ENCODE assay signal across 1 cellular context in the genomic region with DNA sequence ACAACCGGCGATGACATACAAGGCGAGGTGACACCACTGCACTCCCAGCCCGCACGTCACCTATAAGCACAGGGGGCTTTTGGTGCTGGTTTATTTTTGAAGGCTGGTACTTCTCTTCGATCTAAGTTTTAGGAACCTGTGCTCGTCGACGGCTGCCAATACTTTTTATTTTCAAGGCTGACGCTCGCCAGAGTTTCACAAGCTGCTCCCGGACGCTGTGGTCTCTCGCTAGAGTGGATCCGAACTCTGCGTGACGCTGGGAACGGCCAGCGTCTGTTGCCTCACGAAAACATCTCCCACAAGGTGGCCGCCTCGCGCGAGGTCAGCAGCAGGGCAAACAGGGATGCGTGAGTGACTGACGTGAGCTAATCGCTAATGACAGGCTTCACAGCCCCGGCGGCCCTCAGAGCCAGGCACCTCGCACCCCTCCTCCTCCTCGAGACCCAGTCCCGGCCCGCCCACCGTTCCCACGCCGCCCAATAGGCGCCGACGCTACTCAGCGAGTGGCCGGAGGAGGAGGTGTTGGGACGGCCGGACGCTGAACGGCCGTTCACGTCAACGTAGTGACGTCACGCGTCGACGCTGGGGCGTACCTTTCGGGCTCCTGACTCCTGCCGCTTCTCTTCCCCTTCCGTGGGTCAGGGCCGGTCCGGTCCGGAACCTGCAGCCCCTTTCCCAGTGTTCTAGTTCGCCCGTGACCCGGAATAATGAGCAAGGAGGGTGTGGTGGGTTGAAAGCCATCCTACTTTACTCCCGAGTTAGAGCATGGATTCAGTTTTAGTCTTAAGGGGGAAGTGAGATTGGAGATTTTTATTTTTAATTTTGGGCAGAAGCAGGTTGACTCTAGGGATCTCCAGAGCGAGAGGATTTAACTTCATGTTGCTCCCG.
A peak's percentile ranks its signal among the peaks of the same experiment; 100 is the strongest.
TF ChIP-seq lines count a peak whose summit lies in the region.

A gene (plus strand): TSS at position 621 of the 888 bp plus-strand sequence. CDS start 15,351 bp downstream, outside the sequence.

TF ChIP-seq in HepG2, 621 proteins besides CTCF, POLR2A, EP300 and RAD21 (continued from another document and continues in another):
- TF ChIP-seq, protein P1, sequence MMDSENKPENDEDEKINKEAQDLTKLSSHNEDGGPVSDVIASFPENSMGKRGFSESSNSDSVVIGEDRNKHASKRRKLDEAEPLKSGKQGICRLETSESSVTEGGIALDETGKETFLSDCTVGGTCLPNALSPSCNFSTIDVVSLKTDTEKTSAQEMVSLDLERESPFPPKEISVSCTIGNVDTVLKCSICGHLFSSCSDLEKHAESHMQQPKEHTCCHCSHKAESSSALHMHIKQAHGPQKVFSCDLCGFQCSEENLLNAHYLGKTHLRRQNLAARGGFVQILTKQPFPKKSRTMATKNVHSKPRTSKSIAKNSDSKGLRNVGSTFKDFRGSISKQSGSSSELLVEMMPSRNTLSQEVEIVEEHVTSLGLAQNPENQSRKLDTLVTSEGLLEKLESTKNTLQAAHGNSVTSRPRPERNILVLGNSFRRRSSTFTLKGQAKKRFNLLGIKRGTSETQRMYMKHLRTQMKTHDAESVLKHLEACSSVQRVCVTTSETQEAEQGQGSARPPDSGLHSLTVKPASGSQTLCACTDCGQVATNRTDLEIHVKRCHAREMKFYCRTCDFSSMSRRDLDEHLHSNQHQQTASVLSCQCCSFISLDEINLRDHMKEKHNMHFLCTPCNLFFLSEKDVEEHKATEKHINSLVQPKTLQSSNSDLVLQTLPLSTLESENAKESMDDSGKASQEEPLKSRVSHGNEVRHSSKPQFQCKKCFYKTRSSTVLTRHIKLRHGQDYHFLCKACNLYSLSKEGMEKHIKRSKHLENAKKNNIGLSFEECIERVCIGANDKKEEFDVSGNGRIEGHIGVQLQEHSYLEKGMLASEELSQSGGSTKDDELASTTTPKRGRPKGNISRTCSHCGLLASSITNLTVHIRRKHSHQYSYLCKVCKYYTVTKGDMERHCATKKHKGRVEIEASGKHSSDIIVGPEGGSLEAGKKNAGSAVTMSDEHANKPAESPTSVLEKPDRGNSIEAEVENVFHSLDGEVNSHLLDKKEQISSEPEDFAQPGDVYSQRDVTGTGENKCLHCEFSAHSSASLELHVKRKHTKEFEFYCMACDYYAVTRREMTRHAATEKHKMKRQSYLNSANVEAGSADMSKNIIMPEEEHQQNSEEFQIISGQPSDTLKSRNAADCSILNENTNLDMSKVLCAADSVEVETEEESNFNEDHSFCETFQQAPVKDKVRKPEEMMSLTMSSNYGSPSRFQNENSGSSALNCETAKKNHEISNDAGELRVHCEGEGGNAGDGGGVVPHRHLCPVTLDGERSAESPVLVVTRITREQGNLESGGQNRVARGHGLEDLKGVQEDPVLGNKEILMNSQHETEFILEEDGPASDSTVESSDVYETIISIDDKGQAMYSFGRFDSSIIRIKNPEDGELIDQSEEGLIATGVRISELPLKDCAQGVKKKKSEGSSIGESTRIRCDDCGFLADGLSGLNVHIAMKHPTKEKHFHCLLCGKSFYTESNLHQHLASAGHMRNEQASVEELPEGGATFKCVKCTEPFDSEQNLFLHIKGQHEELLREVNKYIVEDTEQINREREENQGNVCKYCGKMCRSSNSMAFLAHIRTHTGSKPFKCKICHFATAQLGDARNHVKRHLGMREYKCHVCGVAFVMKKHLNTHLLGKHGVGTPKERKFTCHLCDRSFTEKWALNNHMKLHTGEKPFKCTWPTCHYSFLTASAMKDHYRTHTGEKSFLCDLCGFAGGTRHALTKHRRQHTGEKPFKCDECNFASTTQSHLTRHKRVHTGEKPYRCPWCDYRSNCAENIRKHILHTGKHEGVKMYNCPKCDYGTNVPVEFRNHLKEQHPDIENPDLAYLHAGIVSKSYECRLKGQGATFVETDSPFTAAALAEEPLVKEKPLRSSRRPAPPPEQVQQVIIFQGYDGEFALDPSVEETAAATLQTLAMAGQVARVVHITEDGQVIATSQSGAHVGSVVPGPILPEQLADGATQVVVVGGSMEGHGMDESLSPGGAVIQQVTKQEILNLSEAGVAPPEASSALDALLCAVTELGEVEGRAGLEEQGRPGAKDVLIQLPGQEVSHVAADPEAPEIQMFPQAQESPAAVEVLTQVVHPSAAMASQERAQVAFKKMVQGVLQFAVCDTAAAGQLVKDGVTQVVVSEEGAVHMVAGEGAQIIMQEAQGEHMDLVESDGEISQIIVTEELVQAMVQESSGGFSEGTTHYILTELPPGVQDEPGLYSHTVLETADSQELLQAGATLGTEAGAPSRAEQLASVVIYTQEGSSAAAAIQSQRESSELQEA (CRISPR knock-in tag; IDR thresholded peaks at IDR 0.05; ENCODE audit: not compliant biosample characterization): peak; percentile 85
- TF ChIP-seq, protein P2, sequence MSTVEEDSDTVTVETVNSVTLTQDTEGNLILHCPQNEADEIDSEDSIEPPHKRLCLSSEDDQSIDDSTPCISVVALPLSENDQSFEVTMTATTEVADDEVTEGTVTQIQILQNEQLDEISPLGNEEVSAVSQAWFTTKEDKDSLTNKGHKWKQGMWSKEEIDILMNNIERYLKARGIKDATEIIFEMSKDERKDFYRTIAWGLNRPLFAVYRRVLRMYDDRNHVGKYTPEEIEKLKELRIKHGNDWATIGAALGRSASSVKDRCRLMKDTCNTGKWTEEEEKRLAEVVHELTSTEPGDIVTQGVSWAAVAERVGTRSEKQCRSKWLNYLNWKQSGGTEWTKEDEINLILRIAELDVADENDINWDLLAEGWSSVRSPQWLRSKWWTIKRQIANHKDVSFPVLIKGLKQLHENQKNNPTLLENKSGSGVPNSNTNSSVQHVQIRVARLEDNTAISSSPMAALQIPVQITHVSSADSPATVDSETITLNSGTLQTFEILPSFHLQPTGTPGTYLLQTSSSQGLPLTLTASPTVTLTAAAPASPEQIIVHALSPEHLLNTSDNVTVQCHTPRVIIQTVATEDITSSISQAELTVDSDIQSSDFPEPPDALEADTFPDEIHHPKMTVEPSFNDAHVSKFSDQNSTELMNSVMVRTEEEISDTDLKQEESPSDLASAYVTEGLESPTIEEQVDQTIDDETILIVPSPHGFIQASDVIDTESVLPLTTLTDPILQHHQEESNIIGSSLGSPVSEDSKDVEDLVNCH (CRISPR knock-in tag; IDR thresholded peaks at IDR 0.05): no peak
- peak; percentile 90 for TF ChIP-seq ZNF605 (CRISPR knock-in tag; IDR thresholded peaks at IDR 0.05)
- peak; percentile 32; the same call in 1 of the 2 replicates for TF ChIP-seq NCOA2 (CRISPR knock-in tag; IDR thresholded peaks at IDR 0.05)
- TF ChIP-seq MED13 (CRISPR knock-in tag; IDR thresholded peaks at IDR 0.05): no peak
- TF ChIP-seq ZNF234 (CRISPR knock-in tag; conservative IDR thresholded peaks at IDR 0.05): no peak
- TF ChIP-seq HOXA9 (CRISPR knock-in tag; IDR thresholded peaks at IDR 0.05; ENCODE audit: borderline replicate concordance): no peak
- TF ChIP-seq, protein P3, sequence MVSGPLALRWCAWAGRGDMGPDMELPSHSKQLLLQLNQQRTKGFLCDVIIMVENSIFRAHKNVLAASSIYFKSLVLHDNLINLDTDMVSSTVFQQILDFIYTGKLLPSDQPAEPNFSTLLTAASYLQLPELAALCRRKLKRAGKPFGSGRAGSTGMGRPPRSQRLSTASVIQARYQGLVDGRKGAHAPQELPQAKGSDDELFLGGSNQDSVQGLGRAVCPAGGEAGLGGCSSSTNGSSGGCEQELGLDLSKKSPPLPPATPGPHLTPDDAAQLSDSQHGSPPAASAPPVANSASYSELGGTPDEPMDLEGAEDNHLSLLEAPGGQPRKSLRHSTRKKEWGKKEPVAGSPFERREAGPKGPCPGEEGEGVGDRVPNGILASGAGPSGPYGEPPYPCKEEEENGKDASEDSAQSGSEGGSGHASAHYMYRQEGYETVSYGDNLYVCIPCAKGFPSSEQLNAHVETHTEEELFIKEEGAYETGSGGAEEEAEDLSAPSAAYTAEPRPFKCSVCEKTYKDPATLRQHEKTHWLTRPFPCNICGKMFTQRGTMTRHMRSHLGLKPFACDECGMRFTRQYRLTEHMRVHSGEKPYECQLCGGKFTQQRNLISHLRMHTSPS (CRISPR knock-in tag; IDR thresholded peaks at IDR 0.05; ENCODE audit: low read depth): no peak
- peak; percentile 73; the same call in 1 of the 2 replicates for TF ChIP-seq KAT8 (CRISPR knock-in tag; IDR thresholded peaks at IDR 0.05)
- peak; percentile 97 for TF ChIP-seq TBX2 (CRISPR knock-in tag; IDR thresholded peaks at IDR 0.05; ENCODE audit: borderline replicate concordance)
- peak; percentile 77; the same call in 1 of the 2 replicates for TF ChIP-seq ZNF709 (CRISPR knock-in tag; IDR thresholded peaks at IDR 0.05)
- no peak for TF ChIP-seq ZNF121 (CRISPR knock-in tag; IDR thresholded peaks at IDR 0.05)
- TF ChIP-seq, protein P4, sequence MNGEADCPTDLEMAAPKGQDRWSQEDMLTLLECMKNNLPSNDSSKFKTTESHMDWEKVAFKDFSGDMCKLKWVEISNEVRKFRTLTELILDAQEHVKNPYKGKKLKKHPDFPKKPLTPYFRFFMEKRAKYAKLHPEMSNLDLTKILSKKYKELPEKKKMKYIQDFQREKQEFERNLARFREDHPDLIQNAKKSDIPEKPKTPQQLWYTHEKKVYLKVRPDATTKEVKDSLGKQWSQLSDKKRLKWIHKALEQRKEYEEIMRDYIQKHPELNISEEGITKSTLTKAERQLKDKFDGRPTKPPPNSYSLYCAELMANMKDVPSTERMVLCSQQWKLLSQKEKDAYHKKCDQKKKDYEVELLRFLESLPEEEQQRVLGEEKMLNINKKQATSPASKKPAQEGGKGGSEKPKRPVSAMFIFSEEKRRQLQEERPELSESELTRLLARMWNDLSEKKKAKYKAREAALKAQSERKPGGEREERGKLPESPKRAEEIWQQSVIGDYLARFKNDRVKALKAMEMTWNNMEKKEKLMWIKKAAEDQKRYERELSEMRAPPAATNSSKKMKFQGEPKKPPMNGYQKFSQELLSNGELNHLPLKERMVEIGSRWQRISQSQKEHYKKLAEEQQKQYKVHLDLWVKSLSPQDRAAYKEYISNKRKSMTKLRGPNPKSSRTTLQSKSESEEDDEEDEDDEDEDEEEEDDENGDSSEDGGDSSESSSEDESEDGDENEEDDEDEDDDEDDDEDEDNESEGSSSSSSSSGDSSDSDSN (CRISPR knock-in tag; IDR thresholded peaks at IDR 0.05): peak; percentile 81
- no peak for TF ChIP-seq NAIF1 (CRISPR knock-in tag; IDR thresholded peaks at IDR 0.05; ENCODE audit: borderline replicate concordance)
- TF ChIP-seq ZNF430 (CRISPR knock-in tag; IDR thresholded peaks at IDR 0.05): peak; percentile 68; the same call in 1 of the 2 replicates
- TF ChIP-seq RFX1 (IDR thresholded peaks at IDR 0.05): no peak
- TF ChIP-seq, protein P5, sequence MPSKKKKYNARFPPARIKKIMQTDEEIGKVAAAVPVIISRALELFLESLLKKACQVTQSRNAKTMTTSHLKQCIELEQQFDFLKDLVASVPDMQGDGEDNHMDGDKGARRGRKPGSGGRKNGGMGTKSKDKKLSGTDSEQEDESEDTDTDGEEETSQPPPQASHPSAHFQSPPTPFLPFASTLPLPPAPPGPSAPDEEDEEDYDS (CRISPR knock-in tag; IDR thresholded peaks at IDR 0.05): peak; percentile 92
- peak; percentile 54; the same call in 1 of the 2 replicates for TF ChIP-seq ZNF317 (CRISPR knock-in tag; IDR thresholded peaks at IDR 0.05)
- TF ChIP-seq, protein P6, sequence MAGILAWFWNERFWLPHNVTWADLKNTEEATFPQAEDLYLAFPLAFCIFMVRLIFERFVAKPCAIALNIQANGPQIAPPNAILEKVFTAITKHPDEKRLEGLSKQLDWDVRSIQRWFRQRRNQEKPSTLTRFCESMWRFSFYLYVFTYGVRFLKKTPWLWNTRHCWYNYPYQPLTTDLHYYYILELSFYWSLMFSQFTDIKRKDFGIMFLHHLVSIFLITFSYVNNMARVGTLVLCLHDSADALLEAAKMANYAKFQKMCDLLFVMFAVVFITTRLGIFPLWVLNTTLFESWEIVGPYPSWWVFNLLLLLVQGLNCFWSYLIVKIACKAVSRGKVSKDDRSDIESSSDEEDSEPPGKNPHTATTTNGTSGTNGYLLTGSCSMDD (CRISPR knock-in tag; IDR thresholded peaks at IDR 0.05): no peak
- TF ChIP-seq KDM5A (IDR thresholded peaks at IDR 0.05; ENCODE audit: borderline replicate concordance, low read length): peak; percentile 61; the same call in 1 of the 2 replicates
- peak; percentile 91 for TF ChIP-seq TAF1 (CRISPR knock-in tag; IDR thresholded peaks at IDR 0.05)
- TF ChIP-seq, protein P7, sequence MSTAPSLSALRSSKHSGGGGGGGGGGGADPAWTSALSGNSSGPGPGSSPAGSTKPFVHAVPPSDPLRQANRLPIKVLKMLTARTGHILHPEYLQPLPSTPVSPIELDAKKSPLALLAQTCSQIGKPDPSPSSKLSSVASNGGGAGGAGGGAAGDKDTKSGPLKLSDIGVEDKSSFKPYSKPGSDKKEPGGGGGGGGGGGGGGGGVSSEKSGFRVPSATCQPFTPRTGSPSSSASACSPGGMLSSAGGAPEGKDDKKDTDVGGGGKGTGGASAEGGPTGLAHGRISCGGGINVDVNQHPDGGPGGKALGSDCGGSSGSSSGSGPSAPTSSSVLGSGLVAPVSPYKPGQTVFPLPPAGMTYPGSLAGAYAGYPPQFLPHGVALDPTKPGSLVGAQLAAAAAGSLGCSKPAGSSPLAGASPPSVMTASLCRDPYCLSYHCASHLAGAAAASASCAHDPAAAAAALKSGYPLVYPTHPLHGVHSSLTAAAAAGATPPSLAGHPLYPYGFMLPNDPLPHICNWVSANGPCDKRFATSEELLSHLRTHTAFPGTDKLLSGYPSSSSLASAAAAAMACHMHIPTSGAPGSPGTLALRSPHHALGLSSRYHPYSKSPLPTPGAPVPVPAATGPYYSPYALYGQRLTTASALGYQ (CRISPR knock-in tag; IDR thresholded peaks at IDR 0.05): no peak
- TF ChIP-seq ESRRA (CRISPR knock-in tag; IDR thresholded peaks at IDR 0.05; ENCODE audit: low read depth): no peak
- TF ChIP-seq KMT2B (CRISPR knock-in tag; IDR thresholded peaks at IDR 0.05): peak; percentile 92
- TF ChIP-seq SRSF4 (IDR thresholded peaks at IDR 0.05; ENCODE audit: low read depth, low read length, poor library complexity, severe bottlenecking): no peak
- TF ChIP-seq KAT2B (IDR thresholded peaks at IDR 0.05; ENCODE audit: borderline replicate concordance, low read depth, low read length): no peak
- TF ChIP-seq, protein P8, sequence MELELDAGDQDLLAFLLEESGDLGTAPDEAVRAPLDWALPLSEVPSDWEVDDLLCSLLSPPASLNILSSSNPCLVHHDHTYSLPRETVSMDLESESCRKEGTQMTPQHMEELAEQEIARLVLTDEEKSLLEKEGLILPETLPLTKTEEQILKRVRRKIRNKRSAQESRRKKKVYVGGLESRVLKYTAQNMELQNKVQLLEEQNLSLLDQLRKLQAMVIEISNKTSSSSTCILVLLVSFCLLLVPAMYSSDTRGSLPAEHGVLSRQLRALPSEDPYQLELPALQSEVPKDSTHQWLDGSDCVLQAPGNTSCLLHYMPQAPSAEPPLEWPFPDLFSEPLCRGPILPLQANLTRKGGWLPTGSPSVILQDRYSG (CRISPR knock-in tag; IDR thresholded peaks at IDR 0.05): no peak
- TF ChIP-seq ZZZ3 (CRISPR knock-in tag; IDR thresholded peaks at IDR 0.05; ENCODE audit: borderline replicate concordance): peak; percentile 86; the same call in 1 of the 2 replicates
- TF ChIP-seq AGO2 (optimal IDR thresholded peaks at IDR 0.05; ENCODE audit: low read depth, low read length): no peak
- TF ChIP-seq ZNF543 (CRISPR knock-in tag; IDR thresholded peaks at IDR 0.05): no peak; the same call in 1 of the 2 replicates
- TF ChIP-seq ZNF382 (CRISPR knock-in tag; IDR thresholded peaks at IDR 0.05; ENCODE audit: borderline replicate concordance): no peak
- no peak for TF ChIP-seq ATAD3A (CRISPR knock-in tag; IDR thresholded peaks at IDR 0.05)
- no peak; the same call in 1 of the 2 replicates for TF ChIP-seq NKX3-1 (CRISPR knock-in tag; IDR thresholded peaks at IDR 0.05)
- no peak for TF ChIP-seq MTF1 (CRISPR knock-in tag; IDR thresholded peaks at IDR 0.05)
- no peak for TF ChIP-seq ZBTB8A (CRISPR knock-in tag; IDR thresholded peaks at IDR 0.05; ENCODE audit: borderline replicate concordance, low read depth)
- TF ChIP-seq DR1 (CRISPR knock-in tag; IDR thresholded peaks at IDR 0.05): peak; percentile 90
